In the genomic region with DNA sequence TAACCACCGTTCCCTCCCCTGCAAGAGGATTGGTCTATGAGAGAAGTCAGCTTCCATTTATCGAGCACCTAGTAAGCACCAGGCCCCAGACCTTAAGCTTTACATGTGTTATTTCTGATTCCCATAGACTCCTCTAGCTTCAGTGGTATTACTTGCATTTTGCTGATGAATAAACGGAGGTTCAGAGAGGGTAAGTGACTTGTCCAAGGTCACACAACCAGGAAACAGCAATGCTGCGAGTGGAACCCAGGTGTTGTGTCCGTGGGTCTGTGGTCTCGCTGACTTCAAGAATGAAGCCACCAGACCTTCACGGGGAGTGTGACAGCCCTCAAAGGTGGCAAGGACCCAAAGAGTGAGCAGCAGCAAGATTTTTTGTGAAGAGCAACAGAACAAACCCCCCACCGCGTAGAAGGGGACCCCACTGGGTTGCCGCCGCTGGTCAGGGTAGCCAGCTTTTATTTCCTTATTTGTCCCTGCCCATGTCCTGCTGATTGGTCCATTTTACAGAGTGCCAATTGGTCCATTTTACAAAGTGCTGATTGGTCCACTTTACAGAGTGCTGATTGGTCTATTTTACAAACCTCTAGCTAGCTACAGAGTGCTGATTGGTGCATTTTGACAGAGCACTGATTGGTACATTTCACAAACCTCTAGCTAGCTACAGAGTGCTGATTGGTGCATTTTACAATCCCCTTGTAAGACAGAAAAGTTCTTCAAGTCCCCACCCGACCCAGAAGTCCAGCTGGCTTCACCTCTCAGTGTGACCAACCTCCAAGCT, we compare ENCODE assay signal across 20 cellular contexts. TPM values are rescaled to one million over a fixed set of nuclear protein-coding genes. Genes with fewer than 3 reads are reported as not detected.
DNase-seq lines count a peak whose midpoint lies in the region; TF ChIP-seq lines count a peak whose summit lies in the region.
"Had no signal": no experiment of that assay in that cellular context is flagged by ENCODE, and none has a peak within 500 bp of the region (broad histone marks: within the 10 kb centered on the region; RNA-seq: fewer than 3 reads in every experiment).

No MANE protein-coding gene starts in this region.

- H3K27ac Mint-ChIP-seq in CD14-positive monocyte (peak overlapping the region; percentile 75 to 88 (median 84)), neural progenitor cell (peak overlapping the region; percentile 78)
- H3K27ac Mint-ChIP-seq in dendritic cell treated with granulocyte-macrophage colony-stimulating factor and Interleukin-4, amounts not matched to agents 40 ng/mL and 50 ng/mL, for 4 days = peak overlapping the region; percentile 77

- no peak overlapping the region for H3K9ac ChIP-seq in neural progenitor cell

- no peaks in the 10 kb centered on the region for H3K79me2 ChIP-seq in neural progenitor cell (ENCODE audit: low read depth)

- DNase-seq in CD14-positive monocyte (ENCODE audit: low spot score) (no peak), MV-4-11 (lab: John Stamatoyannopoulos, UW) (peak; percentile 27), neural progenitor cell (ENCODE audit: low spot score) (no peak), WERI-Rb-1 (no peak), NCI-H69 (lab: John Stamatoyannopoulos, UW) (no peak)
- no peak for DNase-seq in stimulated activated CD4-positive, alpha-beta T cell treated with anti-CD3 and anti-CD28 coated beads, Interleukin-2, amount 100 ng/mL, for 24 hours
- DNase-seq: ACHN; DMS53; MM.1S; NCI-H1092 treated with DMSO at 0.1 percent for 48 hours; NCI-H1436 treated with DMSO at 0.1 percent for 48 hours; NCI-H2029; NCI-H2227 treated with DMSO at 0.1 percent for 48 hours; NCI-H510A; NCI-H774; NK-92 treated with Interleukin-12 subunit alpha and Interleukin-12 subunit beta, amount 100 ng/mL, for 24 hours; Right ventricle myocardium superior had no signal

- TF ChIP-seq CTCF in CD14-positive monocyte (IDR thresholded peaks at IDR 0.05) (no peak), neural progenitor cell (IDR thresholded peaks at IDR 0.05) (no peak), WERI-Rb-1 (IDR thresholded peaks at IDR 0.05; ENCODE audit: low read depth, low read length) (no peak)

- peaks cover 0 to 7% (median 1%) of the 10 kb centered on the region in 3 donors for H3K27me3 Mint-ChIP-seq in CD14-positive monocyte (ENCODE audit: low read depth in 3 of 3)
- no peaks in the 10 kb centered on the region for H3K27me3 Mint-ChIP-seq in dendritic cell treated with granulocyte-macrophage colony-stimulating factor and Interleukin-4, amounts not matched to agents 40 ng/mL and 50 ng/mL, for 4 days
- peaks cover 14% of the 10 kb centered on the region for H3K27me3 Mint-ChIP-seq in neural progenitor cell (ENCODE audit: insufficient read depth, low read depth)

- H4K20me1 ChIP-seq in neural progenitor cell (ENCODE audit: low read depth) = no peaks in the 10 kb centered on the region

- H3F3A ChIP-seq in neural progenitor cell (ENCODE audit: low read depth) = no peaks in the 10 kb centered on the region

- peaks cover 0 to 2% of the 10 kb centered on the region in 2 donors for H3K36me3 Mint-ChIP-seq in CD14-positive monocyte
- H3K36me3 Mint-ChIP-seq in dendritic cell treated with granulocyte-macrophage colony-stimulating factor and Interleukin-4, amounts not matched to agents 40 ng/mL and 50 ng/mL, for 4 days (ENCODE audit: low read depth) = no peaks in the 10 kb centered on the region
- H3K36me3 Mint-ChIP-seq in neural progenitor cell = no peaks in the 10 kb centered on the region

- no peaks in the 10 kb centered on the region for H3K36me3 ChIP-seq in neural progenitor cell
- H3K36me3 ChIP-seq in WERI-Rb-1 = no peaks in the 10 kb centered on the region

- intact Hi-C loops in CD14-positive monocyte (cut with micrococcal nuclease) = no loop called here
- intact Hi-C loops in dendritic cell treated with granulocyte-macrophage colony-stimulating factor and Interleukin-4, amounts not matched to agents 40 ng/mL and 50 ng/mL, for 4 days (cut with micrococcal nuclease) = no loop called here

- H3K9me3 Mint-ChIP-seq in CD14-positive monocyte = peaks cover 0 to 9% (median 2%) of the 10 kb centered on the region in 7 donors
- H3K9me3 Mint-ChIP-seq in dendritic cell treated with granulocyte-macrophage colony-stimulating factor and Interleukin-4, amounts not matched to agents 40 ng/mL and 50 ng/mL, for 4 days = no peaks in the 10 kb centered on the region
- no peaks in the 10 kb centered on the region for H3K9me3 Mint-ChIP-seq in neural progenitor cell

- peaks cover 50% of the 10 kb centered on the region for H3K4me1 Mint-ChIP-seq in CD14-positive monocyte
- peaks cover 35% of the 10 kb centered on the region for H3K4me1 Mint-ChIP-seq in dendritic cell treated with granulocyte-macrophage colony-stimulating factor and Interleukin-4, amounts not matched to agents 40 ng/mL and 50 ng/mL, for 4 days (ENCODE audit: low read depth)
- peaks cover 22% of the 10 kb centered on the region for H3K4me1 Mint-ChIP-seq in neural progenitor cell

- H3K27ac ChIP-seq in neural progenitor cell (no peak overlapping the region), WERI-Rb-1 (no peak overlapping the region)

- peak overlapping the region; percentile 6 for H2AFZ ChIP-seq in neural progenitor cell (replicated peaks)

- peak overlapping the region in 1 of 2 donors; percentile 82 for H3K4me3 Mint-ChIP-seq in CD14-positive monocyte
- H3K4me3 Mint-ChIP-seq in dendritic cell treated with granulocyte-macrophage colony-stimulating factor and Interleukin-4, amounts not matched to agents 40 ng/mL and 50 ng/mL, for 4 days = no peak overlapping the region
- H3K4me3 Mint-ChIP-seq in neural progenitor cell = no peak overlapping the region

- peaks cover 9% of the 10 kb centered on the region for H3K4me1 ChIP-seq in neural progenitor cell

- no peaks in the 10 kb centered on the region for H3K27me3 ChIP-seq in neural progenitor cell
- peaks cover 71% of the 10 kb centered on the region for H3K27me3 ChIP-seq in WERI-Rb-1 (ENCODE audit: insufficient read depth, low read depth, severe bottlenecking)

- H3K9me3 ChIP-seq in neural progenitor cell (ENCODE audit: low read depth) (no peaks in the 10 kb centered on the region), WERI-Rb-1 (ENCODE audit: severe bottlenecking) (no peaks in the 10 kb centered on the region)

- H3K4me3 ChIP-seq in neural progenitor cell (no peak overlapping the region), WERI-Rb-1 (ENCODE audit: low read depth, low read length) (no peak overlapping the region)

- no peak overlapping the region for H3K4me2 ChIP-seq in neural progenitor cell

RNA-seq across cellular contexts. Expression of a gene that starts 29.1 kb away (rescaled TPM):
- polyA plus RNA-seq in CD14-positive monocyte = not detected
- total RNA-seq in neural progenitor cell (ENCODE audit: low replicate concordance) = 2.4 and 2.8 TPM in 2 replicates
- total RNA-seq: H4, Right ventricle myocardium superior, SK-MEL-5 had no signal
